8 cellular contexts compared by ENCODE assay signal in genomic region chr5:173327948-173328895, GRCh38. TPM values are rescaled to one million over a fixed set of nuclear protein-coding genes. Genes with fewer than 3 reads are reported as not detected.
A peak's percentile ranks its signal among the peaks of the same experiment; 100 is the strongest.
DNase-seq lines count a peak whose midpoint lies in the region; ATAC-seq and TF ChIP-seq lines count a peak whose summit lies in the region.

Gene STC2 (minus strand): TSS chr5:173328414. CDS start chr5:173328193, 221 bp downstream.

- intact Hi-C loops in left cardiac atrium (cut with DNase I) (loop anchor here in 1 of 2 donors (10.0 kb wide), 2 partner anchors 83 to 127 kb away; no protein-coding TSS in a partner anchor), psoas muscle (cut with DNase I) (loop anchor here in 1 of 2 donors (5.0 kb wide), 1 partner anchor 169 kb away; no protein-coding TSS in a partner anchor)

- 1% methylated on average over 65 to 74 of the region's 74 CpGs for WGBS in psoas muscle, 3 donors

- ATAC-seq in GM18519 (IDR thresholded peaks at IDR 0.05; ENCODE audit: low FRiP score, unreplicated experiment) (peak; percentile 36), HG03108 (IDR thresholded peaks at IDR 0.05; ENCODE audit: unreplicated experiment) (peak; percentile 51), left cardiac atrium (peak; percentile 64 to 65), psoas muscle (peak; percentile 92 to 93 (median 92))

- peak within 1 kb of the TSS; percentile 72 for H3K27ac Mint-ChIP-seq in activated naive CD8-positive, alpha-beta T cell

- POLR2A ChIA-PET in AG04450 (lab: Yijun Ruan, JAX) = interaction anchor here (0.6 to 4.9 kb wide), 9 partner anchors 9 to 587 kb away, joined by 3 to 45 read pairs (median 4); no protein-coding TSS in a partner anchor

- no peaks in the 10 kb centered on the region for H3K27me3 ChIP-seq in AG04450 (ENCODE audit: control insufficient read depth, insufficient read depth, low read length)
- peaks cover 0 to 18% (median 0%) of the 10 kb centered on the region in 3 donors for H3K27me3 ChIP-seq in psoas muscle (ENCODE audit: insufficient read depth in 3 of 3, low read length in 2 of 3)

- no peaks in the 10 kb centered on the region for H3K9me3 Mint-ChIP-seq in activated naive CD8-positive, alpha-beta T cell (ENCODE audit: low read depth)

- H3K36me3 Mint-ChIP-seq in activated naive CD8-positive, alpha-beta T cell = peaks cover 4% of the 10 kb centered on the region

- TF ChIP-seq CTCF in AG04450 (IDR thresholded peaks at IDR 0.05; ENCODE audit: low read depth, low read length) (0 out of 2 replicates have a peak, but pooled peaks have one; percentile 6), psoas muscle (IDR thresholded peaks at IDR 0.05) (peak; percentile 11)

- H3K36me3 ChIP-seq in psoas muscle (ENCODE audit: insufficient read depth in 1 of 2, low read depth in 1 of 2) = peaks cover 0 to 12% of the 10 kb centered on the region in 2 donors

- H3K9me3 ChIP-seq in AG04450 (ENCODE audit: control insufficient read depth, insufficient read depth, low read length) (peaks cover 3% of the 10 kb centered on the region), psoas muscle (no peaks in the 10 kb centered on the region)

- H3K27me3 Mint-ChIP-seq in activated naive CD8-positive, alpha-beta T cell = peaks cover 51% of the 10 kb centered on the region

- CTCF ChIA-PET in AG04450 (lab: Charles Lee) = interaction anchor here (6.1 to 7.3 kb wide), 3 partner anchors 34 to 287 kb away, joined by 28 to 121 read pairs (median 31); partner anchors contain the start of gene BOD1

- H3K4me1 ChIP-seq in psoas muscle = peaks cover 30% of the 10 kb centered on the region

- H3K27ac ChIP-seq in AG04450 (ENCODE audit: low read depth, low read length) = peak within 1 kb of the TSS; percentile 87
- peak within 1 kb of the TSS; percentile 86 for H3K27ac ChIP-seq in psoas muscle

- H3K4me3 ChIP-seq in AG04450 (ENCODE audit: low read depth, low read length) = peak within 1 kb of the TSS; percentile 96
- H3K4me3 ChIP-seq in psoas muscle = peak within 1 kb of the TSS; percentile 72

- H3K4me3 Mint-ChIP-seq in activated naive CD8-positive, alpha-beta T cell = peak within 1 kb of the TSS; percentile 88

- DNase-seq in AG04450 (ENCODE audit: low read depth, low spot score) = no peak
- peak; percentile 46 for DNase-seq in NCI-H2196 treated with DMSO at 0.1 percent for 48 hours (lab: John Stamatoyannopoulos, UW; ENCODE audit: unreplicated experiment)
- DNase-seq in left cardiac atrium = peak; percentile 81
- DNase-seq in psoas muscle = peak; percentile 85 to 93
- no peak for DNase-seq in effector CD4-positive, alpha-beta T cell

- H3K4me1 Mint-ChIP-seq in activated naive CD8-positive, alpha-beta T cell (ENCODE audit: low read depth) = peaks cover 42% of the 10 kb centered on the region

RNA-seq across cellular contexts. Expression of gene STC2, which starts in this region (rescaled TPM):
- polyA plus RNA-seq in AG04450 (2011; rRNA removed) (159 and 185 TPM in 2 replicates), psoas muscle (10 to 100 TPM in 2 of 3 donors, 1 to 10 TPM in 1; 6.2 to 25.7 (median 19.8) TPM)
- polyA minus RNA-seq in AG04450 (2011; rRNA and poly(A)+ RNA removed) = 216 and 240 TPM in 2 replicates
- total RNA-seq in left cardiac atrium (10 to 100 TPM; 13.5 to 17.5 TPM), psoas muscle (1 to 10 TPM; 2.1 to 9.4 (median 6.3) TPM)

Comparison
In these comparisons a context has a peak if more than half of its experiments do, and no peak if none do; other contexts are left out.
1. DNase-seq: peak in NCI-H2196 treated with DMSO at 0.1 percent for 48 hours (single experiment), left cardiac atrium (single experiment) and psoas muscle (2 of 2); none in AG04450 (single experiment) and effector CD4-positive, alpha-beta T cell (single experiment).
2. ATAC-seq: peak in every context shown above with its lines; median percentile 92 in psoas muscle; 64 in left cardiac atrium; 51 in HG03108; 36 in GM18519.